1 cellular context compared by ENCODE assay signal in the genomic region with DNA sequence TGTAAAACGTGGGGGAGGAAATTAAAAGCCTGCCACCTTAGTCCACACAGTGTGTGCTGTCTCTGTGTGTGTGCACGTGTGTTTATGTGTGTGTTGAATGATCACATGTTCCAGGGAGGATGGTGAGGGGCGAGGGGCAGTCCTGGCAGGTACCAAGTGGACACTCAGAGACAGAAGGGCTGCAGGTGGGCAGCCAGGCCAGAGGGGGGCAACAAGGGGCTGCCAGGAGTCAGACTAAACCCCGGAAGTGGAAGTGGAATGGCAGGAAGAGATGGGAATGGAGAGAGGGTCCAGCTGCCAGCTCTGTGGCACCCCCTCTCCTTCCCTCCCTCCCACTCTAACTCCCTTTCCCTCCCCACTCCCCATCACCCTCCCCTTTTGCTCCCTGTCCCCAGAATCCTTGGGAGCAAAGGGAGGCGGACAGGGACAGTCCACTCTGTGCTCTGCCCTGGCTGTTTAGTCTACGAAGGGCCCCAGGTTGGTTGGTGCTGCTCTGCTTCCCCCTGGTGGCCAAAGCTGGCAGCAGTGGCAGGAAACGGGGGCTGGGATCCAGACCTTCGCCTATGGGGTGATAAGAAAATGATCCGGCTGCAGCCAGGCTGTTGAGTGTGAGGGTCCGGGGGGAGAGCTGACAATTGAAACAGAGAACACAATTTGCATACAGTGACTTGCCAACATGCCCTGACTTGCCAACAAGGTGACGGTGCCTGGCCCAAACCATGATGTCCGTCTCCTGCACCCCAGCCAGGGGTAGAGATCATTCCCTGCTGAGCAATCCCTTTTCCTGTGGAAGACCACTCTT.
TF ChIP-seq lines count a peak whose summit lies in the region.

No MANE protein-coding gene starts in this region.

TF ChIP-seq in HepG2, 621 proteins besides CTCF, POLR2A, EP300 and RAD21 (continued from another document and continues in another):
- TF ChIP-seq HOMEZ (CRISPR knock-in tag; IDR thresholded peaks at IDR 0.05; ENCODE audit: low read depth) = peak; percentile 36; the same call in 1 of the 2 replicates
- no peak for TF ChIP-seq ZNF577 (CRISPR knock-in tag; IDR thresholded peaks at IDR 0.05; ENCODE audit: borderline replicate concordance, low read depth)
- TF ChIP-seq TFAP4 (IDR thresholded peaks at IDR 0.05; ENCODE audit: borderline replicate concordance, low read depth) = 0 out of 2 replicates have a peak, but pooled peaks have one; percentile 20
- TF ChIP-seq CENPT (CRISPR knock-in tag; IDR thresholded peaks at IDR 0.05; ENCODE audit: low read depth) = no peak
- no peak for TF ChIP-seq FOXM1 (CRISPR knock-in tag; IDR thresholded peaks at IDR 0.05)
- TF ChIP-seq RXRB (CRISPR knock-in tag; IDR thresholded peaks at IDR 0.05; ENCODE audit: borderline replicate concordance) = peak; percentile 16; the same call in 1 of the 2 replicates
- no peak for TF ChIP-seq ZBTB7A (CRISPR knock-in tag; IDR thresholded peaks at IDR 0.05)
- TF ChIP-seq ZNF883 (CRISPR knock-in tag; IDR thresholded peaks at IDR 0.05; ENCODE audit: not compliant biosample characterization) = peak; percentile 61
- no peak for TF ChIP-seq LCORL (IDR thresholded peaks at IDR 0.05)
- peak; percentile 16; the same call in 1 of the 2 replicates for TF ChIP-seq LCORL (CRISPR knock-in tag; IDR thresholded peaks at IDR 0.05)
- no peak for TF ChIP-seq CREB1 (IDR thresholded peaks at IDR 0.05)
- TF ChIP-seq CREB1 (CRISPR knock-in tag; IDR thresholded peaks at IDR 0.05) = peak; percentile 55
- TF ChIP-seq, protein P1, sequence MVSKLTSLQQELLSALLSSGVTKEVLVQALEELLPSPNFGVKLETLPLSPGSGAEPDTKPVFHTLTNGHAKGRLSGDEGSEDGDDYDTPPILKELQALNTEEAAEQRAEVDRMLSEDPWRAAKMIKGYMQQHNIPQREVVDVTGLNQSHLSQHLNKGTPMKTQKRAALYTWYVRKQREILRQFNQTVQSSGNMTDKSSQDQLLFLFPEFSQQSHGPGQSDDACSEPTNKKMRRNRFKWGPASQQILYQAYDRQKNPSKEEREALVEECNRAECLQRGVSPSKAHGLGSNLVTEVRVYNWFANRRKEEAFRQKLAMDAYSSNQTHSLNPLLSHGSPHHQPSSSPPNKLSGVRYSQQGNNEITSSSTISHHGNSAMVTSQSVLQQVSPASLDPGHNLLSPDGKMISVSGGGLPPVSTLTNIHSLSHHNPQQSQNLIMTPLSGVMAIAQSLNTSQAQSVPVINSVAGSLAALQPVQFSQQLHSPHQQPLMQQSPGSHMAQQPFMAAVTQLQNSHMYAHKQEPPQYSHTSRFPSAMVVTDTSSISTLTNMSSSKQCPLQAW (CRISPR knock-in tag; IDR thresholded peaks at IDR 0.05) = no peak
- TF ChIP-seq ZNF530 (CRISPR knock-in tag; IDR thresholded peaks at IDR 0.05; ENCODE audit: low read depth) = no peak
- peak; percentile 66; the same call in 1 of the 2 replicates for TF ChIP-seq NFKB2 (CRISPR knock-in tag; IDR thresholded peaks at IDR 0.05; ENCODE audit: borderline replicate concordance)
- TF ChIP-seq MAX (IDR thresholded peaks at IDR 0.05) = peak; percentile 32; the same call in 1 of the 2 replicates
- no peak for TF ChIP-seq SRSF9 (IDR thresholded peaks at IDR 0.05; ENCODE audit: borderline replicate concordance, insufficient read depth, low read depth, low read length, poor library complexity, severe bottlenecking)
- no peak for TF ChIP-seq ATF7 (IDR thresholded peaks at IDR 0.05)
- TF ChIP-seq ATF7 (CRISPR knock-in tag; IDR thresholded peaks at IDR 0.05) = no peak
- TF ChIP-seq RELA (CRISPR knock-in tag; IDR thresholded peaks at IDR 0.05) = no peak
- TF ChIP-seq, protein P2, sequence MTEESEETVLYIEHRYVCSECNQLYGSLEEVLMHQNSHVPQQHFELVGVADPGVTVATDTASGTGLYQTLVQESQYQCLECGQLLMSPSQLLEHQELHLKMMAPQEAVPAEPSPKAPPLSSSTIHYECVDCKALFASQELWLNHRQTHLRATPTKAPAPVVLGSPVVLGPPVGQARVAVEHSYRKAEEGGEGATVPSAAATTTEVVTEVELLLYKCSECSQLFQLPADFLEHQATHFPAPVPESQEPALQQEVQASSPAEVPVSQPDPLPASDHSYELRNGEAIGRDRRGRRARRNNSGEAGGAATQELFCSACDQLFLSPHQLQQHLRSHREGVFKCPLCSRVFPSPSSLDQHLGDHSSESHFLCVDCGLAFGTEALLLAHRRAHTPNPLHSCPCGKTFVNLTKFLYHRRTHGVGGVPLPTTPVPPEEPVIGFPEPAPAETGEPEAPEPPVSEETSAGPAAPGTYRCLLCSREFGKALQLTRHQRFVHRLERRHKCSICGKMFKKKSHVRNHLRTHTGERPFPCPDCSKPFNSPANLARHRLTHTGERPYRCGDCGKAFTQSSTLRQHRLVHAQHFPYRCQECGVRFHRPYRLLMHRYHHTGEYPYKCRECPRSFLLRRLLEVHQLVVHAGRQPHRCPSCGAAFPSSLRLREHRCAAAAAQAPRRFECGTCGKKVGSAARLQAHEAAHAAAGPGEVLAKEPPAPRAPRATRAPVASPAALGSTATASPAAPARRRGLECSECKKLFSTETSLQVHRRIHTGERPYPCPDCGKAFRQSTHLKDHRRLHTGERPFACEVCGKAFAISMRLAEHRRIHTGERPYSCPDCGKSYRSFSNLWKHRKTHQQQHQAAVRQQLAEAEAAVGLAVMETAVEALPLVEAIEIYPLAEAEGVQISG (CRISPR knock-in tag; IDR thresholded peaks at IDR 0.05) = peak; percentile 99
- TF ChIP-seq KDM5A (IDR thresholded peaks at IDR 0.05; ENCODE audit: borderline replicate concordance, low read length) = peak; percentile 81; the same call in 1 of the 2 replicates
- 0 out of 2 replicates have a peak, but pooled peaks have one; percentile 39 for TF ChIP-seq MTA1 (CRISPR knock-in tag; IDR thresholded peaks at IDR 0.05; ENCODE audit: borderline replicate concordance)
- TF ChIP-seq FOSL2 (CRISPR knock-in tag; IDR thresholded peaks at IDR 0.05) = no peak; the same call in 1 of the 2 replicates
- TF ChIP-seq THRA (CRISPR knock-in tag; IDR thresholded peaks at IDR 0.05; ENCODE audit: borderline replicate concordance) = 0 out of 2 replicates have a peak, but pooled peaks have one; percentile 30
- 0 out of 2 replicates have a peak, but pooled peaks have one; percentile 26 for TF ChIP-seq KDM3A (CRISPR knock-in tag; IDR thresholded peaks at IDR 0.05; ENCODE audit: low read depth)
- peak; percentile 29 for TF ChIP-seq SKI (IDR thresholded peaks at IDR 0.05; ENCODE audit: partially characterized antibody)
- TF ChIP-seq THAP11 (CRISPR knock-in tag; IDR thresholded peaks at IDR 0.05) = peak; percentile 81
- TF ChIP-seq ZNF260 (CRISPR knock-in tag; IDR thresholded peaks at IDR 0.05; ENCODE audit: borderline replicate concordance, low read depth) = no peak
- TF ChIP-seq ZNF235 (CRISPR knock-in tag; IDR thresholded peaks at IDR 0.05; ENCODE audit: borderline replicate concordance) = 0 out of 2 replicates have a peak, but pooled peaks have one; percentile 35
- TF ChIP-seq GATAD2A (CRISPR knock-in tag; IDR thresholded peaks at IDR 0.05) = peak; percentile 35
- TF ChIP-seq PITX1 (CRISPR knock-in tag; IDR thresholded peaks at IDR 0.05) = peak; percentile 65; the same call in 1 of the 2 replicates
- peak; percentile 55 for TF ChIP-seq CBX1 (IDR thresholded peaks at IDR 0.05; ENCODE audit: low read depth)
- TF ChIP-seq JUNB (CRISPR knock-in tag; IDR thresholded peaks at IDR 0.05; ENCODE audit: borderline replicate concordance) = no peak
- TF ChIP-seq SOX5 (CRISPR knock-in tag; IDR thresholded peaks at IDR 0.05; ENCODE audit: borderline replicate concordance) = no peak
- no peak for TF ChIP-seq FOXC1 (CRISPR knock-in tag; IDR thresholded peaks at IDR 0.05; ENCODE audit: borderline replicate concordance)
- TF ChIP-seq, protein P3, sequence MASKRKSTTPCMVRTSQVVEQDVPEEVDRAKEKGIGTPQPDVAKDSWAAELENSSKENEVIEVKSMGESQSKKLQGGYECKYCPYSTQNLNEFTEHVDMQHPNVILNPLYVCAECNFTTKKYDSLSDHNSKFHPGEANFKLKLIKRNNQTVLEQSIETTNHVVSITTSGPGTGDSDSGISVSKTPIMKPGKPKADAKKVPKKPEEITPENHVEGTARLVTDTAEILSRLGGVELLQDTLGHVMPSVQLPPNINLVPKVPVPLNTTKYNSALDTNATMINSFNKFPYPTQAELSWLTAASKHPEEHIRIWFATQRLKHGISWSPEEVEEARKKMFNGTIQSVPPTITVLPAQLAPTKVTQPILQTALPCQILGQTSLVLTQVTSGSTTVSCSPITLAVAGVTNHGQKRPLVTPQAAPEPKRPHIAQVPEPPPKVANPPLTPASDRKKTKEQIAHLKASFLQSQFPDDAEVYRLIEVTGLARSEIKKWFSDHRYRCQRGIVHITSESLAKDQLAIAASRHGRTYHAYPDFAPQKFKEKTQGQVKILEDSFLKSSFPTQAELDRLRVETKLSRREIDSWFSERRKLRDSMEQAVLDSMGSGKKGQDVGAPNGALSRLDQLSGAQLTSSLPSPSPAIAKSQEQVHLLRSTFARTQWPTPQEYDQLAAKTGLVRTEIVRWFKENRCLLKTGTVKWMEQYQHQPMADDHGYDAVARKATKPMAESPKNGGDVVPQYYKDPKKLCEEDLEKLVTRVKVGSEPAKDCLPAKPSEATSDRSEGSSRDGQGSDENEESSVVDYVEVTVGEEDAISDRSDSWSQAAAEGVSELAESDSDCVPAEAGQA (IDR thresholded peaks at IDR 0.05; ENCODE audit: low read depth) = no peak
- TF ChIP-seq, protein P3 (CRISPR knock-in tag; IDR thresholded peaks at IDR 0.05; ENCODE audit: borderline replicate concordance) = no peak
- no peak for TF ChIP-seq TEAD2 (CRISPR knock-in tag; IDR thresholded peaks at IDR 0.05)
- peak; percentile 31; the same call in 1 of the 2 replicates for TF ChIP-seq TAF1 (CRISPR knock-in tag; IDR thresholded peaks at IDR 0.05)
- TF ChIP-seq TEAD3 (CRISPR knock-in tag; optimal IDR thresholded peaks at IDR 0.05; ENCODE audit: borderline replicate concordance) = peak; percentile 25
- peak; percentile 45; the same call in 1 of the 2 replicates for TF ChIP-seq SIN3A (IDR thresholded peaks at IDR 0.05; ENCODE audit: borderline replicate concordance, low read depth, low read length)
- TF ChIP-seq ZNF468 (CRISPR knock-in tag; IDR thresholded peaks at IDR 0.05) = no peak
- 0 out of 2 replicates have a peak, but pooled peaks have one; percentile 20 for TF ChIP-seq ZNF792 (CRISPR knock-in tag; IDR thresholded peaks at IDR 0.05)
- TF ChIP-seq IRF2 (CRISPR knock-in tag; IDR thresholded peaks at IDR 0.05) = 0 out of 2 replicates have a peak, but pooled peaks have one; percentile 48
- TF ChIP-seq ZKSCAN8 (CRISPR knock-in tag; IDR thresholded peaks at IDR 0.05; ENCODE audit: borderline replicate concordance) = peak; percentile 28; the same call in 1 of the 2 replicates
- TF ChIP-seq ZNF644 (CRISPR knock-in tag; IDR thresholded peaks at IDR 0.05; ENCODE audit: low read depth) = peak; percentile 68; the same call in 1 of the 2 replicates
- TF ChIP-seq ZNF292 (CRISPR knock-in tag; IDR thresholded peaks at IDR 0.05; ENCODE audit: borderline replicate concordance, low read depth) = 0 out of 2 replicates have a peak, but pooled peaks have one; percentile 31
- peak; percentile 21; the same call in 1 of the 2 replicates for TF ChIP-seq ZFY (CRISPR knock-in tag; IDR thresholded peaks at IDR 0.05)
- peak; percentile 89 for TF ChIP-seq PHF20 (CRISPR knock-in tag; IDR thresholded peaks at IDR 0.05)
